18 cellular contexts compared by ENCODE assay signal in genomic region chr10:7950981-7951847, GRCh38.
DNase-seq lines count a peak whose midpoint lies in the region; ATAC-seq, FAIRE-seq and TF ChIP-seq lines count a peak whose summit lies in the region.
"Had no signal": no experiment of that assay in that cellular context is flagged by ENCODE, and none has a peak within 500 bp of the region (broad histone marks: within the 10 kb centered on the region; RNA-seq: fewer than 3 reads in every experiment).

No MANE protein-coding gene starts in this region.

- H2AFZ ChIP-seq in astrocyte (ENCODE audit: low read depth, low read length) (no peak overlapping the region), HepG2 (ENCODE audit: low read length) (no peak overlapping the region)

- no peak for TF ChIP-seq POLR2A in HepG2 (IDR thresholded peaks at IDR 0.05; ENCODE audit: insufficient read depth in 1 of 2, low read depth in 2 of 2, low read length in 2 of 2)

- no peaks in the 10 kb centered on the region for H3K27me3 ChIP-seq in BLaER1 treated with 17β-estradiol and CSF1 and Interleukin-3, amounts not matched to agents 10 nM and 100 nM
- H3K27me3 ChIP-seq in astrocyte (ENCODE audit: insufficient read depth, low read length) (no peaks in the 10 kb centered on the region), HepG2 (ENCODE audit: control insufficient read depth in 1 of 2, insufficient read depth in 2 of 2, low read length in 2 of 2) (no peaks in the 10 kb centered on the region; a peak in 1 of 5 replicates)
- H3K27me3 ChIP-seq: heart left ventricle, neutrophil, Peyer's patch had no signal

- peak; percentile 49 for ATAC-seq in HepG2
- ATAC-seq: activated CD8-positive, alpha-beta memory T cell treated with anti-CD3 and anti-CD28 coated beads, Interleukin-2, amount 10 ng/mL, durations not matched to agents 7 days and 5 days; heart left ventricle had no signal

- H3K79me2 ChIP-seq in astrocyte (ENCODE audit: insufficient read depth, low read length) (peaks cover under 1% of the 10 kb centered on the region), HepG2 (ENCODE audit: insufficient read depth, low read length) (no peaks in the 10 kb centered on the region)

- no peaks in the 10 kb centered on the region for H3K27me3 Mint-ChIP-seq in astrocyte (ENCODE audit: low read depth, unreplicated experiment)
- H3K27me3 Mint-ChIP-seq: activated CD8-positive, alpha-beta memory T cell treated with anti-CD3 and anti-CD28 coated beads, Interleukin-2, amount 10 ng/mL, durations not matched to agents 7 days and 5 days had no signal

- CTCF ChIA-PET in HepG2 (lab: Yijun Ruan, JAX; ENCODE audit: low intra/inter-chr PET ratio, low total read pairs) = no interaction called here

- H3K4me3 ChIP-seq in BLaER1 treated with 17β-estradiol and CSF1 and Interleukin-3, amounts not matched to agents 10 nM and 100 nM = no peak overlapping the region; a peak in 1 of 20 replicates
- H3K4me3 ChIP-seq in astrocyte (ENCODE audit: insufficient read depth, low read depth, low read length) (no peak overlapping the region), HepG2 (replicated peaks in 1 of 3; ENCODE audit: insufficient read depth in 1 of 3, low read depth in 2 of 3, low read length in 3 of 3) (no peak overlapping the region)
- H3K4me3 ChIP-seq: heart left ventricle, Peyer's patch had no signal

- POLR2A ChIA-PET in HepG2 (lab: Yijun Ruan, JAX) = no interaction called here

- no peak overlapping the region for H3K27ac Mint-ChIP-seq in astrocyte (ENCODE audit: unreplicated experiment)
- H3K27ac Mint-ChIP-seq: activated CD8-positive, alpha-beta memory T cell treated with anti-CD3 and anti-CD28 coated beads, Interleukin-2, amount 10 ng/mL, durations not matched to agents 7 days and 5 days; activated T-helper 2 cell treated with anti-CD3 and anti-CD28 coated beads, Interferon-gamma antibody, Interleukin-2, Interleukin-4, amounts not matched to agents 10 μg/mL and 5 μg/mL and 100 μg/mL, durations not matched to agents 14 hours and 24 hours and 36 hours had no signal

- intact Hi-C loops in HepG2 (cut with micrococcal nuclease; ENCODE audit: unreplicated experiment) = loop anchor here (1.0 kb wide), 1 partner anchor 8 kb away; no protein-coding TSS in a partner anchor

- H4K20me1 ChIP-seq in BLaER1 treated with 17β-estradiol and CSF1 and Interleukin-3, amounts not matched to agents 10 nM and 100 nM = peaks cover 0 to 2% (median 0%) of the 10 kb centered on the region in 11 experiments; a peak in 2 of 22 replicates
- H4K20me1 ChIP-seq in astrocyte (ENCODE audit: insufficient read depth, low read length) (no peaks in the 10 kb centered on the region), HepG2 (ENCODE audit: insufficient read depth, low read length) (no peaks in the 10 kb centered on the region)

- H3K4me1 Mint-ChIP-seq in astrocyte (ENCODE audit: low read depth, unreplicated experiment) = peaks cover 10% of the 10 kb centered on the region
- H3K4me1 Mint-ChIP-seq: activated CD8-positive, alpha-beta memory T cell treated with anti-CD3 and anti-CD28 coated beads, Interleukin-2, amount 10 ng/mL, durations not matched to agents 7 days and 5 days had no signal

- TF ChIP-seq RAD21 in HepG2 (CRISPR knock-in tag; IDR thresholded peaks at IDR 0.05) = no peak

- 83% methylated on average over 9 of the region's 9 CpGs for WGBS in HepG2 (ENCODE audit: low lambda C conversion rate)

- TF ChIP-seq EP300 in HepG2 (IDR thresholded peaks at IDR 0.05; ENCODE audit: low read depth in 2 of 2, low read length in 2 of 2) (no peak), HepG2 (CRISPR knock-in tag; IDR thresholded peaks at IDR 0.05; ENCODE audit: borderline replicate concordance) (no peak)

- peaks cover 0 to 9% (median 4%) of the 10 kb centered on the region in 11 experiments; a peak in 6 of 22 replicates for H3K36me3 ChIP-seq in BLaER1 treated with 17β-estradiol and CSF1 and Interleukin-3, amounts not matched to agents 10 nM and 100 nM
- H3K36me3 ChIP-seq in astrocyte (ENCODE audit: insufficient read depth, low read length) (no peaks in the 10 kb centered on the region), HepG2 (replicated peaks in 1 of 2; ENCODE audit: control insufficient read depth in 1 of 2, insufficient read depth in 2 of 2, low read length in 2 of 2) (no peaks in the 10 kb centered on the region)
- H3K36me3 ChIP-seq: heart left ventricle, neutrophil, Peyer's patch had no signal

- no peak for TF ChIP-seq CTCF in astrocyte (IDR thresholded peaks at IDR 0.05; ENCODE audit: insufficient read depth, low read depth, low read length)
- no peak for TF ChIP-seq CTCF in HepG2 (CRISPR knock-in tag; IDR thresholded peaks at IDR 0.05)

- BruUV-seq in HepG2 (replicated peaks; lab: Mats Ljungman, UMichigan) = no TSS peak

- H3K9me3 Mint-ChIP-seq in astrocyte (ENCODE audit: unreplicated experiment) = peaks cover 6% of the 10 kb centered on the region
- H3K9me3 Mint-ChIP-seq: activated T-helper 2 cell treated with anti-CD3 and anti-CD28 coated beads, Interferon-gamma antibody, Interleukin-2, Interleukin-4, amounts not matched to agents 10 μg/mL and 5 μg/mL and 100 μg/mL, durations not matched to agents 14 hours and 24 hours and 36 hours; immature natural killer cell had no signal

- in situ Hi-C loops in HepG2 (cut with HindIII; ENCODE audit: extremely low pct_ligation_motif_present, low pct_unique_long_range_greater_than_20kb) = no loop called here

- FAIRE-seq in astrocyte (lab: Jason Lieb, UNC) (no peak), HepG2 (lab: Jason Lieb, UNC) (no peak)

- peak overlapping the region in 8 of 11 experiments; percentile 1 to 82 (median 68); a peak in 13 of 22 replicates for H3K27ac ChIP-seq in BLaER1 treated with 17β-estradiol and CSF1 and Interleukin-3, amounts not matched to agents 10 nM and 100 nM
- H3K27ac ChIP-seq in astrocyte (ENCODE audit: low read depth, low read length) (no peak overlapping the region), HepG2 (ENCODE audit: extremely low read length, insufficient read depth, low read length) (no peak overlapping the region)
- H3K27ac ChIP-seq: heart left ventricle, neutrophil, Peyer's patch had no signal

- H3K4me1 ChIP-seq in BLaER1 treated with 17β-estradiol and CSF1 and Interleukin-3, amounts not matched to agents 10 nM and 100 nM = peaks cover 26 to 62% (median 52%) of the 10 kb centered on the region in 10 experiments
- H3K4me1 ChIP-seq in astrocyte (ENCODE audit: insufficient read depth, low read length) = peaks cover 6% of the 10 kb centered on the region
- H3K4me1 ChIP-seq in HepG2 (ENCODE audit: insufficient read depth, low read length) = peaks cover 23% of the 10 kb centered on the region
- H3K4me1 ChIP-seq: Peyer's patch had no signal

- peaks cover 2% of the 10 kb centered on the region for H3K36me3 Mint-ChIP-seq in astrocyte (ENCODE audit: low read depth, unreplicated experiment)
- H3K36me3 Mint-ChIP-seq: activated CD8-positive, alpha-beta memory T cell treated with anti-CD3 and anti-CD28 coated beads, Interleukin-2, amount 10 ng/mL, durations not matched to agents 7 days and 5 days had no signal

- H3K9ac ChIP-seq in BLaER1 treated with 17β-estradiol and CSF1 and Interleukin-3, amounts not matched to agents 10 nM and 100 nM = peak overlapping the region in 2 of 11 experiments; percentile 54 to 72; a peak in 3 of 22 replicates
- no peak overlapping the region for H3K9ac ChIP-seq in astrocyte (ENCODE audit: low read length)
- H3K9ac ChIP-seq in HepG2 (ENCODE audit: insufficient read depth, low read depth, low read length) = no peak overlapping the region

- H3K4me2 ChIP-seq in BLaER1 treated with 17β-estradiol and CSF1 and Interleukin-3, amounts not matched to agents 10 nM and 100 nM = peak overlapping the region; percentile 39 to 90 (median 74)
- H3K4me2 ChIP-seq in astrocyte (ENCODE audit: low read length) = no peak overlapping the region
- no peak overlapping the region for H3K4me2 ChIP-seq in HepG2 (ENCODE audit: low read depth, low read length)

- peaks cover 5 to 37% (median 21%) of the 10 kb centered on the region in 11 experiments; a peak in 18 of 22 replicates for H3K9me3 ChIP-seq in BLaER1 treated with 17β-estradiol and CSF1 and Interleukin-3, amounts not matched to agents 10 nM and 100 nM (replicated peaks in 1 of 11)
- H3K9me3 ChIP-seq in astrocyte (ENCODE audit: insufficient read depth, low read depth, low read length) (no peaks in the 10 kb centered on the region), HepG2 (ENCODE audit: low read length) (peaks cover 10% of the 10 kb centered on the region)
- H3K9me3 ChIP-seq: neutrophil, Peyer's patch had no signal

- DNase-seq in HS-5 (ENCODE audit: low read depth) (peak; percentile 6), astrocyte (ENCODE audit: low read depth) (peak; percentile 50), HepG2 (ENCODE audit: low spot score) (peak; percentile 37), NCI-H146 treated with DMSO at 0.1 percent for 48 hours (lab: John Stamatoyannopoulos, UW; ENCODE audit: unreplicated experiment) (no peak), RKO (ENCODE audit: low spot score) (no peak), GM19238 (ENCODE audit: insufficient read length, low spot score) (no peak), HuH-7 (ENCODE audit: low spot score) (no peak)
- DNase-seq: activated CD8-positive, alpha-beta memory T cell treated with anti-CD3 and anti-CD28 coated beads, Interleukin-2, amount 10 ng/mL, durations not matched to agents 7 days and 5 days; heart left ventricle; immature natural killer cell; Kasumi-1; NCI-H1436; NCI-H2227 treated with DMSO at 0.1 percent for 48 hours; Peyer's patch; T1000 had no signal

- H3K4me3 Mint-ChIP-seq in astrocyte (ENCODE audit: unreplicated experiment) = no peak overlapping the region
- H3K4me3 Mint-ChIP-seq: activated CD8-positive, alpha-beta memory T cell treated with anti-CD3 and anti-CD28 coated beads, Interleukin-2, amount 10 ng/mL, durations not matched to agents 7 days and 5 days; immature natural killer cell had no signal

TF ChIP-seq in HepG2, 621 proteins besides CTCF, POLR2A, EP300 and RAD21 (continues in another document):
- no peak for TF ChIP-seq ATF7-NPFF (CRISPR knock-in tag; IDR thresholded peaks at IDR 0.05; ENCODE audit: low read depth)
- TF ChIP-seq ZNF790 (CRISPR knock-in tag; IDR thresholded peaks at IDR 0.05; ENCODE audit: borderline replicate concordance) = no peak
- TF ChIP-seq SPEN (CRISPR knock-in tag; IDR thresholded peaks at IDR 0.05; ENCODE audit: low read depth) = no peak
- no peak for TF ChIP-seq NCOA1 (CRISPR knock-in tag; IDR thresholded peaks at IDR 0.05)
- no peak for TF ChIP-seq ASH2L (IDR thresholded peaks at IDR 0.05; ENCODE audit: insufficient read length, low read depth, low read length)
- TF ChIP-seq CEBPB (IDR thresholded peaks at IDR 0.05; ENCODE audit: borderline replicate concordance, low read depth, low read length) = peak; percentile 32; the same call in 1 of the 2 replicates

Comparison
In these comparisons a context has a peak if more than half of its experiments do, and no peak if none do; other contexts are left out.
1. H3K27ac ChIP-seq: peak in BLaER1 treated with 17β-estradiol and CSF1 and Interleukin-3, amounts not matched to agents 10 nM and 100 nM (8 of 11); none in astrocyte (single experiment) and HepG2 (single experiment).
2. H3K4me2 ChIP-seq: peak in BLaER1 treated with 17β-estradiol and CSF1 and Interleukin-3, amounts not matched to agents 10 nM and 100 nM (11 of 11); none in astrocyte (single experiment) and HepG2 (single experiment).
3. DNase-seq: peak in HS-5 (single experiment), astrocyte (single experiment) and HepG2 (single experiment); none in NCI-H146 treated with DMSO at 0.1 percent for 48 hours (single experiment), RKO (single experiment), GM19238 (single experiment) and HuH-7 (single experiment).